In genomic region chr10:101353692-101354583, GRCh38 we compare ENCODE assay signal across 8 cellular contexts. TPM values are rescaled to one million over a fixed set of nuclear protein-coding genes. Genes with fewer than 3 reads are reported as not detected.
A peak's percentile ranks its signal among the peaks of the same experiment; 100 is the strongest.
DNase-seq lines count a peak whose midpoint lies in the region; TF ChIP-seq lines count a peak whose summit lies in the region.

Gene BTRC (plus strand): TSS chr10:101354165. CDS start chr10:101354181, 16 bp downstream.

- peaks cover 26% of the 10 kb centered on the region for H3K4me1 ChIP-seq in HAP-1
- peaks cover 15% of the 10 kb centered on the region; the same call in 1 of the 2 replicates for H3K4me1 ChIP-seq in MM.1S (ENCODE audit: low read length)

- H3K9me3 Mint-ChIP-seq in nephron: no peaks in the 10 kb centered on the region
- no peaks in the 10 kb centered on the region for H3K9me3 Mint-ChIP-seq in stimulated activated naive CD8-positive, alpha-beta T cell treated with anti-CD3 and anti-CD28 coated beads, Interleukin-15, Interleukin-2, amounts not matched to agents 100 ng/mL and 50 ng/mL, for 24 hours

- H3K27ac ChIP-seq in MM.1S (ENCODE audit: low read length): peak within 1 kb of the TSS; percentile 31; the same call in 1 of the 2 replicates

- in situ Hi-C loops in G401 (cut with HindIII; ENCODE audit: low sequenced_read_pairs): no loop called here
- in situ Hi-C loops in HAP-1 (cut with MboI; ENCODE audit: low sequenced_read_pairs): no loop called here

- TF ChIP-seq CTCF in MM.1S (IDR thresholded peaks at IDR 0.05; ENCODE audit: low read length): no peak
- TF ChIP-seq CTCF in fibroblast of the aortic adventitia (IDR thresholded peaks at IDR 0.05; ENCODE audit: insufficient read depth, low read length): no peak
- TF ChIP-seq CTCF in nephron (IDR thresholded peaks at IDR 0.05; ENCODE audit: unreplicated experiment in 3 of 3): no peak

- H3K4me2 ChIP-seq in MM.1S (ENCODE audit: low read depth, low read length): peak within 1 kb of the TSS; percentile 84

- peaks cover 26% of the 10 kb centered on the region for H3K4me1 Mint-ChIP-seq in nephron
- H3K4me1 Mint-ChIP-seq in stimulated activated naive CD8-positive, alpha-beta T cell treated with anti-CD3 and anti-CD28 coated beads, Interleukin-15, Interleukin-2, amounts not matched to agents 100 ng/mL and 50 ng/mL, for 24 hours (ENCODE audit: low read depth): peaks cover 31% of the 10 kb centered on the region

- peak within 1 kb of the TSS; percentile 84 to 97 (median 93) for H3K27ac Mint-ChIP-seq in nephron
- peak within 1 kb of the TSS; percentile 97 for H3K27ac Mint-ChIP-seq in stimulated activated naive CD8-positive, alpha-beta T cell treated with anti-CD3 and anti-CD28 coated beads, Interleukin-15, Interleukin-2, amounts not matched to agents 100 ng/mL and 50 ng/mL, for 24 hours

- H3K9me2 ChIP-seq in MM.1S (replicated peaks; ENCODE audit: insufficient read depth, low read length): no peaks in the 10 kb centered on the region

- H3K36me3 Mint-ChIP-seq in nephron (ENCODE audit: low read depth): peaks cover 15% of the 10 kb centered on the region
- H3K36me3 Mint-ChIP-seq in stimulated activated naive CD8-positive, alpha-beta T cell treated with anti-CD3 and anti-CD28 coated beads, Interleukin-15, Interleukin-2, amounts not matched to agents 100 ng/mL and 50 ng/mL, for 24 hours (ENCODE audit: low read depth): peaks cover 3% of the 10 kb centered on the region

- DNase-seq in G401 (ENCODE audit: low spot score) (peak; percentile 100), HAP-1 (ENCODE audit: low spot score in 2 of 2) (peak; percentile 97 to 99), MM.1S (peak; percentile 99), SIG-M5 (lab: John Stamatoyannopoulos, UW) (peak; percentile 96), activated gamma-delta T cell (lab: John Stamatoyannopoulos, UW) (peak; percentile 79), fibroblast of the aortic adventitia (ENCODE audit: low read depth) (peak; percentile 99)

- peak within 1 kb of the TSS; percentile 80 for H3K9ac ChIP-seq in MM.1S (ENCODE audit: low read length)

- peak within 1 kb of the TSS; percentile 95 for H2AFZ ChIP-seq in MM.1S (ENCODE audit: low read length)

- H3K4me3 Mint-ChIP-seq in nephron: peak within 1 kb of the TSS; percentile 97
- peak within 1 kb of the TSS; percentile 94 for H3K4me3 Mint-ChIP-seq in stimulated activated naive CD8-positive, alpha-beta T cell treated with anti-CD3 and anti-CD28 coated beads, Interleukin-15, Interleukin-2, amounts not matched to agents 100 ng/mL and 50 ng/mL, for 24 hours

- H3F3A ChIP-seq in MM.1S (ENCODE audit: insufficient read depth, low read length): no peaks in the 10 kb centered on the region; the same call in 1 of the 2 replicates

- H3K4me3 ChIP-seq in HAP-1: peak within 1 kb of the TSS; percentile 82
- peak within 1 kb of the TSS; percentile 82 for H3K4me3 ChIP-seq in MM.1S (ENCODE audit: low read length)
- peak within 1 kb of the TSS; percentile 87 for H3K4me3 ChIP-seq in fibroblast of the aortic adventitia (ENCODE audit: low read depth, low read length)

- 0 out of 2 replicates have a peak, but pooled peaks cover 2% of the 10 kb centered on the region for H3K27me3 ChIP-seq in HAP-1 (ENCODE audit: low read depth)
- no peaks in the 10 kb centered on the region for H3K27me3 ChIP-seq in MM.1S (replicated peaks; ENCODE audit: insufficient read depth, low read length)

- peaks cover 14% of the 10 kb centered on the region for H3K79me2 ChIP-seq in MM.1S (ENCODE audit: low read length)

- H3K36me3 ChIP-seq in HAP-1 (replicated peaks) (0 out of 2 replicates have a peak, but pooled peaks cover 3% of the 10 kb centered on the region), MM.1S (replicated peaks; ENCODE audit: insufficient read depth, low read length) (no peaks in the 10 kb centered on the region)

- H3K9me3 ChIP-seq in HAP-1 (no peaks in the 10 kb centered on the region), MM.1S (replicated peaks; ENCODE audit: insufficient read depth, low read length) (no peaks in the 10 kb centered on the region)

- no peaks in the 10 kb centered on the region for H4K20me1 ChIP-seq in MM.1S (ENCODE audit: insufficient read depth, low read length)

- peaks cover 12% of the 10 kb centered on the region for H3K27me3 Mint-ChIP-seq in nephron (ENCODE audit: low read depth)
- H3K27me3 Mint-ChIP-seq in stimulated activated naive CD8-positive, alpha-beta T cell treated with anti-CD3 and anti-CD28 coated beads, Interleukin-15, Interleukin-2, amounts not matched to agents 100 ng/mL and 50 ng/mL, for 24 hours: peaks cover 16% of the 10 kb centered on the region

RNA-seq across cellular contexts. Expression of gene BTRC, which starts in this region (rescaled TPM):
- total RNA-seq in G401 (2014; rRNA removed; shearing (Covaris generic)): 12.1 and 21.0 TPM in 2 replicates
- 12.6 and 17.2 TPM in 2 replicates for total RNA-seq in fibroblast of the aortic adventitia (ENCODE audit: low replicate concordance)

Comparison
In these comparisons a context has a peak if more than half of its experiments do, and no peak if none do; other contexts are left out.
1. Peak in every context shown above with its lines: DNase-seq, H3K4me3 ChIP-seq and H3K27ac ChIP-seq.